16 cellular contexts compared by ENCODE assay signal in genomic region chrX:1361910-1362309, GRCh38. TPM values are rescaled to one million over a fixed set of nuclear protein-coding genes. Genes with fewer than 3 reads are reported as not detected.
DNase-seq lines count a peak whose midpoint lies in the region; ATAC-seq and TF ChIP-seq lines count a peak whose summit lies in the region.
"Had no signal": no experiment of that assay in that cellular context is flagged by ENCODE, and none has a peak within 500 bp of the region (broad histone marks: within the 10 kb centered on the region; RNA-seq: fewer than 3 reads in every experiment).

No MANE protein-coding gene starts in this region.

- peak overlapping the region; percentile 3 for H3K27ac Mint-ChIP-seq in activated naive CD8-positive, alpha-beta T cell
- H3K27ac Mint-ChIP-seq in activated naive CD8-positive, alpha-beta T cell treated with anti-CD3 and anti-CD28 coated beads, Interleukin-2, amount 50 U/mL, for 24 hours: no peak overlapping the region
- H3K27ac Mint-ChIP-seq in naive B cell: peak overlapping the region in 5 of 6 donors; percentile 8 to 89 (median 51)

- H3K27me3 Mint-ChIP-seq in activated naive CD8-positive, alpha-beta T cell: no peaks in the 10 kb centered on the region
- H3K27me3 Mint-ChIP-seq in activated naive CD8-positive, alpha-beta T cell treated with anti-CD3 and anti-CD28 coated beads, Interleukin-2, amount 50 U/mL, for 24 hours: no peaks in the 10 kb centered on the region
- no peaks in the 10 kb centered on the region for H3K27me3 Mint-ChIP-seq in naive B cell

- ATAC-seq in activated naive CD8-positive, alpha-beta T cell treated with anti-CD3 and anti-CD28 coated beads, Interleukin-2, amount 50 U/mL, for 24 hours: no peak
- ATAC-seq in naive B cell (ENCODE audit: low read depth in 2 of 2): no peak
- no peak for ATAC-seq in HG03175 (IDR thresholded peaks at IDR 0.05; ENCODE audit: unreplicated experiment)
- no peak for ATAC-seq in omental fat pad (ENCODE audit: low FRiP score)
- no peak for ATAC-seq in HG03159 (IDR thresholded peaks at IDR 0.05; ENCODE audit: unreplicated experiment)
- ATAC-seq: HepG2, PC-3 had no signal

- H3K9me3 Mint-ChIP-seq in activated naive CD8-positive, alpha-beta T cell (ENCODE audit: low read depth): no peaks in the 10 kb centered on the region
- H3K9me3 Mint-ChIP-seq in activated naive CD8-positive, alpha-beta T cell treated with anti-CD3 and anti-CD28 coated beads, Interleukin-2, amount 50 U/mL, for 24 hours: no peaks in the 10 kb centered on the region
- H3K9me3 Mint-ChIP-seq in naive B cell: peaks cover 0 to 8% (median 2%) of the 10 kb centered on the region in 7 donors

- no peak overlapping the region for H3K27ac ChIP-seq in HEK293 (ENCODE audit: extremely low read depth, low read depth, low read length)
- H3K27ac ChIP-seq: KMS-11 had no signal

- H3K36me3 ChIP-seq in HEK293 (ENCODE audit: control insufficient read depth in 2 of 2, insufficient read depth in 1 of 2, low read length in 2 of 2): no peaks in the 10 kb centered on the region; a peak in 1 of 3 replicates

- no peak for TF ChIP-seq CTCF in HEK293 (tag by site-specific recombination; IDR thresholded peaks at IDR 0.05)
- no peak for TF ChIP-seq CTCF in omental fat pad (IDR thresholded peaks at IDR 0.05)

- no peaks in the 10 kb centered on the region for H3K4me1 ChIP-seq in HEK293 (ENCODE audit: control insufficient read depth, insufficient read depth, low read length)
- H3K4me1 ChIP-seq: Caco-2 had no signal

- no peak overlapping the region for H3K4me3 Mint-ChIP-seq in activated naive CD8-positive, alpha-beta T cell
- H3K4me3 Mint-ChIP-seq in activated naive CD8-positive, alpha-beta T cell treated with anti-CD3 and anti-CD28 coated beads, Interleukin-2, amount 50 U/mL, for 24 hours: no peak overlapping the region
- peak overlapping the region in 1 of 8 donors; percentile 56 for H3K4me3 Mint-ChIP-seq in naive B cell

- H3K36me3 Mint-ChIP-seq in activated naive CD8-positive, alpha-beta T cell: peaks cover 7% of the 10 kb centered on the region
- peaks cover 17% of the 10 kb centered on the region for H3K36me3 Mint-ChIP-seq in activated naive CD8-positive, alpha-beta T cell treated with anti-CD3 and anti-CD28 coated beads, Interleukin-2, amount 50 U/mL, for 24 hours (ENCODE audit: low read depth)
- H3K36me3 Mint-ChIP-seq in naive B cell: peaks cover 0 to 39% of the 10 kb centered on the region in 2 donors

- peaks cover 5% of the 10 kb centered on the region for H3K4me1 Mint-ChIP-seq in activated naive CD8-positive, alpha-beta T cell (ENCODE audit: low read depth)
- peaks cover 8% of the 10 kb centered on the region for H3K4me1 Mint-ChIP-seq in activated naive CD8-positive, alpha-beta T cell treated with anti-CD3 and anti-CD28 coated beads, Interleukin-2, amount 50 U/mL, for 24 hours
- H3K4me1 Mint-ChIP-seq in naive B cell: peaks cover 0 to 26% (median 4%) of the 10 kb centered on the region in 3 donors

- H3K4me3 ChIP-seq in HEK293 (ENCODE audit: low read depth, low read length): no peak overlapping the region

- POLR2A ChIA-PET in HEK293 (lab: Yijun Ruan, JAX): no interaction called here

- CTCF ChIA-PET in HEK293 (lab: Yijun Ruan, JAX): no interaction called here

- no peaks in the 10 kb centered on the region for H3K9me3 ChIP-seq in HEK293 (ENCODE audit: control insufficient read depth, insufficient read depth, low read depth, low read length)
- H3K9me3 ChIP-seq: Caco-2 had no signal

- no peak for DNase-seq in activated naive CD8-positive, alpha-beta T cell treated with anti-CD3 and anti-CD28 coated beads, Interleukin-2, amount 50 U/mL, for 24 hours
- DNase-seq in naive B cell (no peak), omental fat pad (ENCODE audit: low spot score) (no peak)
- DNase-seq: DMS53, NCI-H1105, NCI-H187, NCI-H69, PC-3 had no signal

TF ChIP-seq in HEK293, 187 proteins besides CTCF, POLR2A, EP300 and RAD21:
- peak; percentile 75 for TF ChIP-seq ZNF596 (tag by site-specific recombination; IDR thresholded peaks at IDR 0.05)
- TF ChIP-seq ZNF280C (tag by site-specific recombination; IDR thresholded peaks at IDR 0.05): no peak
- no peak for TF ChIP-seq ZBTB21 (tag by site-specific recombination; IDR thresholded peaks at IDR 0.05)
- no peak for TF ChIP-seq GLI4 (tag by site-specific recombination; IDR thresholded peaks at IDR 0.05)
- no peak for TF ChIP-seq ZBTB49 (tag by site-specific recombination; IDR thresholded peaks at IDR 0.05; ENCODE audit: low read depth)
- TF ChIP-seq ZNF10 (tag by site-specific recombination; IDR thresholded peaks at IDR 0.05): no peak
- no peak for TF ChIP-seq HOXD13 (CRISPR knock-in tag; IDR thresholded peaks at IDR 0.05; ENCODE audit: borderline replicate concordance)
- TF ChIP-seq ZSCAN18 (tag by site-specific recombination; IDR thresholded peaks at IDR 0.05): no peak
- peak; percentile 63 for TF ChIP-seq ZNF366 (tag by site-specific recombination; conservative IDR thresholded peaks at IDR 0.05)
- no peak for TF ChIP-seq ZNF140 (tag by site-specific recombination; IDR thresholded peaks at IDR 0.05)

RNA-seq across cellular contexts. Expression of gene IL3RA, which starts 25.3 kb away (rescaled TPM):
- polyA plus RNA-seq in naive B cell (ENCODE audit: low read depth in 6 of 6): 10 to 100 TPM in 2 of 6 donors, 1 to 10 TPM in 4; 4.1 to 33.6 (median 7.5) TPM
- 10 to 100 TPM in 3 of 4 donors, 1 to 10 TPM in 1; 5.2 to 38.3 (median 20.6) TPM for total RNA-seq in omental fat pad
- total RNA-seq: Caco-2, HepG2, MCF 10A, PC-3 had no signal
- polyA plus RNA-seq: HepG2 had no signal

RNA-seq across cellular contexts. Expression of gene SLC25A6, which starts 30.0 kb away (rescaled TPM):
- polyA plus RNA-seq in naive B cell (ENCODE audit: low read depth in 6 of 6): 100 to 1,000 TPM; 411 to 627 (median 548) TPM
- total RNA-seq in omental fat pad: 100 to 1,000 TPM; 342 to 468 (median 415) TPM
